ENCODE assay signal across 14 cellular contexts in the genomic region with DNA sequence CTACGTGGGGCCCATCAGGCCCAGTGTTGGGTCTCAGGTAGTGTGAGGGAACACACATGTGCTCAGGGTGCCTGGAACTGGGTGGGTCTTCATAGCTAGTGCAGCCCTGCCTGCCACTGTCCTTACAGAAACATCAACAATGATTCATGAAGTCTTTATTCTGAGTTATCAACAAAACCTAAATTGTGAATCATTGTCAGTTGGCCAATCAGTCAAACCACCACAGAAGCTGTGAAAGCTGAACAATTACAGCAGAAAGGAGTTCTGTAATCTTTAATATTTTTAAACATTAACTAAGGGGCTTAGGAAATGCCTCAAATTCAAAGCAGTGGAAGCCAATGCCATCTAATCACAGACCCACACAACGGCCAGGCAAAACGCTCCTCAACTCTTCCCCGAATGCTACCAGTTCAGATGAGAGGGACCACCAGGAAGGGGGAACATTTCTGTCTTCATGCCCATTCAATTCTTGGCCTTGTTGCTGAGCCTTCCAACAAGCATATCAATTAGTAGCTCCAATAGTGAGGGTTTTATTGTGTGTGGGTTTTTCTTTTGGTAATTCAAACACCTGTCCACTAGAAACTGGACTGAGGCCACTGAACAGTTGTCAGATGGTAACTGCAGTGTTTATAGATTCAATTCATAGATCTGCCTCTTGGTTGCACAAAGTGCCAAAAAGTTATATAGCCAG.
"Had no signal": no experiment of that assay in that cellular context is flagged by ENCODE, and none has a peak within 500 bp of the region (broad histone marks: within the 10 kb centered on the region; RNA-seq: fewer than 3 reads in every experiment).

No MANE protein-coding gene starts in this region.

- ATAC-seq: activated CD4-positive, alpha-beta T cell treated with anti-CD3 and anti-CD28 coated beads for 36 hours; natural killer cell had no signal

- DNase-seq: activated B cell treated with CpG ODN at 0.5 μM for 24 hours; activated CD4-positive, alpha-beta T cell treated with anti-CD3 and anti-CD28 coated beads for 36 hours; activated CD4-positive, alpha-beta T cell treated with anti-CD3 and anti-CD28 coated beads, Interleukin-2, amount 50 U/mL, for 4 hours; activated effector memory CD4-positive, alpha-beta T cell treated with Interleukin-2 at 50 U/mL for 16 hours; activated naive CD4-positive, alpha-beta T cell treated with anti-CD3 and anti-CD28 coated beads, Interleukin-2, amount 10 ng/mL, durations not matched to agents 7 days and 5 days; activated T-cell treated with anti-CD3 and anti-CD28 coated beads, Interleukin-2, amount 50 U/mL, for 48 hours; kidney; left ventricle myocardium inferior; natural killer cell; spleen; stimulated activated CD4-positive, alpha-beta T cell treated with anti-CD3 and anti-CD28 coated beads, Interleukin-4, amount 100 ng/mL, for 24 hours; stimulated activated naive CD4-positive, alpha-beta T cell treated with Interleukin-2 at 50 U/mL for 16 hours; T1000; upper lobe of left lung had no signal
